Comparison of ENCODE assay signal across 13 cellular contexts in genomic region chr16:84641643-84642358, GRCh38. TPM values are rescaled to one million over a fixed set of nuclear protein-coding genes. Genes with fewer than 3 reads are reported as not detected.
DNase-seq lines count a peak whose midpoint lies in the region; ATAC-seq and TF ChIP-seq lines count a peak whose summit lies in the region.
"Had no signal": no experiment of that assay in that cellular context is flagged by ENCODE, and none has a peak within 500 bp of the region (broad histone marks: within the 10 kb centered on the region; RNA-seq: fewer than 3 reads in every experiment).

No MANE protein-coding gene starts in this region.

- no peak for TF ChIP-seq CTCF in activated B cell treated with CpG ODN at 0.5 μM for 24 hours (IDR thresholded peaks at IDR 0.05)
- no peak for TF ChIP-seq CTCF in foreskin keratinocyte (conservative IDR thresholded peaks at IDR 0.05)

- intact Hi-C loops in activated B cell treated with CpG ODN at 0.5 μM for 24 hours (cut with micrococcal nuclease) = loop anchor here (2.0 kb wide), 1 partner anchor 19 kb away; no protein-coding TSS in a partner anchor

- no peaks in the 10 kb centered on the region for H3K27me3 ChIP-seq in foreskin keratinocyte
- H3K27me3 ChIP-seq: gastrocnemius medialis, pancreas had no signal

- H3K27ac ChIP-seq in foreskin keratinocyte = no peak overlapping the region

- peak; percentile 24 for DNase-seq in ACHN
- DNase-seq in activated B cell treated with CpG ODN at 0.5 μM for 24 hours = no peak
- peak; percentile 27 for DNase-seq in myocyte (ENCODE audit: low read depth)
- no peak for DNase-seq in COLO668 (lab: John Stamatoyannopoulos, UW; ENCODE audit: unreplicated experiment)
- DNase-seq in NCI-H226 = no peak
- DNase-seq in foreskin keratinocyte = no peak
- DNase-seq: Caco-2, T-helper 9 cell had no signal

- peak overlapping the region; percentile 2; the same call in 1 of the 2 replicates for H3K4me3 ChIP-seq in GM08714 (ENCODE audit: low read length)
- H3K4me3 ChIP-seq: gastrocnemius medialis, pancreas, thoracic aorta had no signal

- H3K27ac Mint-ChIP-seq in activated B cell treated with CpG ODN at 0.5 μM for 24 hours = peak overlapping the region; percentile 94

- POLR2A ChIA-PET in activated B cell treated with CpG ODN at 0.5 μM for 24 hours (lab: Charles Lee) = interaction anchor here (0.8 to 1.2 kb wide), 4 partner anchors 14 to 41 kb away, joined by 3 to 8 read pairs (median 4); no protein-coding TSS in a partner anchor

- in situ Hi-C loops in ACHN (cut with HindIII; ENCODE audit: low pct_ligation_motif_present, low pct_unique_long_range_greater_than_20kb, low sequenced_read_pairs) = no loop called here

- no peaks in the 10 kb centered on the region for H3K27me3 Mint-ChIP-seq in activated B cell treated with CpG ODN at 0.5 μM for 24 hours

- no peaks in the 10 kb centered on the region for H3K9me3 Mint-ChIP-seq in activated B cell treated with CpG ODN at 0.5 μM for 24 hours

- H3K4me1 ChIP-seq in foreskin keratinocyte = peaks cover 26% of the 10 kb centered on the region
- H3K4me1 ChIP-seq: Caco-2 had no signal

- CTCF ChIA-PET in activated B cell treated with CpG ODN at 0.5 μM for 24 hours (lab: Charles Lee) = interaction anchor here (1.1 to 1.5 kb wide), 4 partner anchors 21 to 84 kb away, joined by 3 to 7 read pairs (median 4); no protein-coding TSS in a partner anchor

- H3K4me3 Mint-ChIP-seq in activated B cell treated with CpG ODN at 0.5 μM for 24 hours = peak overlapping the region; percentile 38

- no peaks in the 10 kb centered on the region for H3K36me3 Mint-ChIP-seq in activated B cell treated with CpG ODN at 0.5 μM for 24 hours (ENCODE audit: low read depth)

- ATAC-seq in activated B cell treated with CpG ODN at 0.5 μM for 24 hours (ENCODE audit: low read depth) = no peak
- ATAC-seq in foreskin keratinocyte = no peak
- ATAC-seq in GM18502 (IDR thresholded peaks at IDR 0.05; ENCODE audit: poor library complexity, unreplicated experiment) = no peak

- H3K4me1 Mint-ChIP-seq in activated B cell treated with CpG ODN at 0.5 μM for 24 hours = peaks cover 80% of the 10 kb centered on the region

RNA-seq across cellular contexts. Expression of gene KLHL36, which starts 6.5 kb away (rescaled TPM):
- total RNA-seq in activated B cell treated with CpG ODN at 0.5 μM for 24 hours = 62.6 and 72.7 TPM in 2 replicates
- total RNA-seq in myocyte = 56.0 and 67.2 TPM in 2 replicates
- 31.3 TPM for polyA plus RNA-seq in myocyte (2012)
- total RNA-seq in foreskin keratinocyte = 37.9 and 39.8 TPM in 2 replicates
- polyA plus RNA-seq in foreskin keratinocyte = 14.6 and 15.7 TPM in 2 replicates

RNA-seq across cellular contexts. Expression of gene COTL1, which starts 23.9 kb away (rescaled TPM):
- total RNA-seq in activated B cell treated with CpG ODN at 0.5 μM for 24 hours (487 and 525 TPM in 2 replicates), myocyte (14.5 and 16.8 TPM in 2 replicates), foreskin keratinocyte (181 and 188 TPM in 2 replicates)
- polyA plus RNA-seq in myocyte (2012) = 37.5 TPM
- 255 and 260 TPM in 2 replicates for polyA plus RNA-seq in foreskin keratinocyte

RNA-seq across cellular contexts. Expression of gene USP10, which starts 58.0 kb away (rescaled TPM):
- total RNA-seq in activated B cell treated with CpG ODN at 0.5 μM for 24 hours (138 and 147 TPM in 2 replicates), myocyte (49.8 and 53.2 TPM in 2 replicates), foreskin keratinocyte (86.1 and 88.4 TPM in 2 replicates)
- polyA plus RNA-seq in myocyte (2012) = 37.4 TPM
- 35.6 and 44.9 TPM in 2 replicates for polyA plus RNA-seq in foreskin keratinocyte

Comparison
In these comparisons a context has a peak if more than half of its experiments do, and no peak if none do; other contexts are left out.
1. DNase-seq: peak in ACHN (single experiment) and myocyte (single experiment); none in activated B cell treated with CpG ODN at 0.5 μM for 24 hours (single experiment), COLO668 (single experiment), NCI-H226 (single experiment) and foreskin keratinocyte (0 of 2).
2. RNA of gene COTL1, which starts 23.9 kb away (total RNA-seq): 487 to 525 TPM in activated B cell treated with CpG ODN at 0.5 μM for 24 hours and 181 to 188 TPM in foreskin keratinocyte; 14.5 to 16.8 TPM in myocyte; every median in the first group is over 10 times any median in the second.